Comparison of ENCODE assay signal across 22 cellular contexts in the genomic region with DNA sequence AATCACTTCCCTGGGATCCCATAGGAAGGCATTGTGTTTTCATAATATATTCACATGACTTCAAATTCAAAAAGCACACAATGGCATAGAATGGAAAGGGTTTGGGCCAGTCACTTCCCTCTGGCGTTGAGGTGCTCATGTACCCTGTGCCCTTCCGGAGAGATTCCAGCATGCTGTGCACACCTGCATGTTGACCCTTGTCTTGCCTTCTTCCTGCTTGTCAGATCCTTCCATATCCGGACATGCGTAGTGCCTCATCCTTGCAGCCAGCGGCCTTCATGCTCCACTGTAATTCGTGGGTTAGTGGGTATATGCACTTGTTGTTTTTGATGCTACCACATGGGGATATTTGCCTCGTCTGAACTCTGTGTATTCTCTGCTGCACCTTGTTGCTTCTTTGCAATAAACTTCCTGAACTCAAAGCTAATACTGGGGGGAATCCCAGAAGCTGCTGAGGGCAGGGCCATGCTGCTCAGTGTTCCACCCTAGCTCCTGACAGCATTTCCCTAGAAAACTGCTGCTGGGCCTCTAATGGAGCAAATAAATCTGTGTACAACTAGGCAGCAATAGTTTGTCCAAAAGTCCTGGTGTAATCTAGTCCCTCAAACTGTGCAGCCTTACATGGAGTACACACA. TPM values are rescaled to one million over a fixed set of nuclear protein-coding genes. Genes with fewer than 3 reads are reported as not detected.
A peak's percentile ranks its signal among the peaks of the same experiment; 100 is the strongest.
DNase-seq lines count a peak whose midpoint lies in the region; ATAC-seq, FAIRE-seq and TF ChIP-seq lines count a peak whose summit lies in the region.
"Had no signal": no experiment of that assay in that cellular context is flagged by ENCODE, and none has a peak within 500 bp of the region (broad histone marks: within the 10 kb centered on the region; RNA-seq: fewer than 3 reads in every experiment).

No MANE protein-coding gene starts in this region.

- H3K4me1 Mint-ChIP-seq in activated naive CD4-positive, alpha-beta T cell treated with anti-CD3 and anti-CD28 coated beads, Interleukin-2, amount 10 ng/mL, durations not matched to agents 7 days and 5 days: peaks cover 16% of the 10 kb centered on the region
- H3K4me1 Mint-ChIP-seq in activated naive CD4-positive, alpha-beta T cell treated with anti-CD3 and anti-CD28 coated beads for 36 hours (ENCODE audit: low read depth): peaks cover 18% of the 10 kb centered on the region
- H3K4me1 Mint-ChIP-seq in endodermal cell (no peaks in the 10 kb centered on the region), progenitor cell of endocrine pancreas (ENCODE audit: low read depth) (peaks cover 5% of the 10 kb centered on the region)

- no peak for ATAC-seq in PC-3
- ATAC-seq: stimulated activated effector memory CD8-positive, alpha-beta T cell treated with anti-CD3 and anti-CD28 coated beads, Interleukin-12 subunit alpha, Interleukin-12 subunit beta, amount 100 ng/mL, for 72 hours had no signal

- H3K27ac Mint-ChIP-seq in activated naive CD4-positive, alpha-beta T cell treated with anti-CD3 and anti-CD28 coated beads, Interleukin-2, amount 10 ng/mL, durations not matched to agents 7 days and 5 days: peak overlapping the region; percentile 7
- no peak overlapping the region for H3K27ac Mint-ChIP-seq in activated naive CD4-positive, alpha-beta T cell treated with anti-CD3 and anti-CD28 coated beads for 36 hours
- no peak overlapping the region for H3K27ac Mint-ChIP-seq in endodermal cell
- H3K27ac Mint-ChIP-seq in progenitor cell of endocrine pancreas: peak overlapping the region; percentile 5
- H3K27ac Mint-ChIP-seq: T-helper 1 cell treated with Interleukin-12 subunit alpha and Interleukin-12 subunit beta and Interleukin-4 antibody, amounts not matched to agents 30 μg/mL and 1 μg/mL, for 36 hours had no signal

- POLR2A ChIA-PET in PC-3 (lab: Charles Lee; ENCODE audit: unreplicated experiment): no interaction called here

- H3K9me3 ChIP-seq in PC-3 (ENCODE audit: low read length) (no peaks in the 10 kb centered on the region), endodermal cell (ENCODE audit: control insufficient read depth, low read length) (no peaks in the 10 kb centered on the region), tibial nerve (no peaks in the 10 kb centered on the region)
- H3K9me3 ChIP-seq: colonic mucosa had no signal

- H3K9ac ChIP-seq in PC-3 (ENCODE audit: low read length): peak overlapping the region; percentile 74
- H3K9ac ChIP-seq in endodermal cell (ENCODE audit: extremely low read depth, low read length, poor library complexity, severe bottlenecking): no peak overlapping the region

- no peaks in the 10 kb centered on the region for H4K20me1 ChIP-seq in PC-3 (ENCODE audit: low read length)

- peaks cover 5% of the 10 kb centered on the region; the same call in 1 of the 2 replicates for H3K79me2 ChIP-seq in PC-3 (ENCODE audit: low read length)

- BruUV-seq in PC-3 (replicated peaks; lab: Mats Ljungman, UMichigan): no TSS peak

- H3F3A ChIP-seq in PC-3 (ENCODE audit: low read length, unreplicated experiment): peaks cover 8% of the 10 kb centered on the region

- peaks cover 83% of the 10 kb centered on the region for H3K36me3 Mint-ChIP-seq in activated naive CD4-positive, alpha-beta T cell treated with anti-CD3 and anti-CD28 coated beads, Interleukin-2, amount 10 ng/mL, durations not matched to agents 7 days and 5 days
- H3K36me3 Mint-ChIP-seq in activated naive CD4-positive, alpha-beta T cell treated with anti-CD3 and anti-CD28 coated beads for 36 hours (ENCODE audit: low read depth): peaks cover 66% of the 10 kb centered on the region
- H3K36me3 Mint-ChIP-seq in endodermal cell (ENCODE audit: low read depth): peaks cover 94% of the 10 kb centered on the region
- H3K36me3 Mint-ChIP-seq in progenitor cell of endocrine pancreas (ENCODE audit: insufficient read depth): peaks cover 45% of the 10 kb centered on the region

- DNase-seq in activated naive CD4-positive, alpha-beta T cell treated with anti-CD3 and anti-CD28 coated beads, Interleukin-2, amount 10 ng/mL, durations not matched to agents 7 days and 5 days: no peak
- DNase-seq in activated naive CD4-positive, alpha-beta T cell treated with anti-CD3 and anti-CD28 coated beads for 36 hours: no peak
- DNase-seq in PC-3 (no peak), endodermal cell (peak; percentile 33), progenitor cell of endocrine pancreas (ENCODE audit: low spot score, unreplicated experiment) (no peak), lower leg skin (ENCODE audit: low spot score in 2 of 2) (no peak), tibial nerve (ENCODE audit: low spot score in 2 of 2) (no peak), H54 (ENCODE audit: insufficient read length, low spot score) (no peak)
- DNase-seq: amniotic stem cell; colonic mucosa; IMR-90; kidney glomerular epithelial cell; NCI-H1092 treated with DMSO at 0.1 percent for 48 hours; NCI-H187 treated with DMSO at 0.1 percent for 48 hours; NCI-H526; nucleus accumbens; retina; stimulated activated CD4-positive, alpha-beta T cell treated with anti-CD3 and anti-CD28 coated beads, Interleukin-2, amount 100 ng/mL, for 48 hours; substantia nigra had no signal

- H3K4me3 ChIP-seq in PC-3 (ENCODE audit: low read length) (no peak overlapping the region), endodermal cell (ENCODE audit: low read length) (no peak overlapping the region), lower leg skin (ENCODE audit: low read depth, poor library complexity, severe bottlenecking) (no peak overlapping the region), tibial nerve (no peak overlapping the region)
- H3K4me3 ChIP-seq: colonic mucosa, SK-N-MC had no signal

- TF ChIP-seq CTCF in PC-3 (conservative IDR thresholded peaks at IDR 0.05; ENCODE audit: low read depth, low read length): no peak
- TF ChIP-seq CTCF in endodermal cell (conservative IDR thresholded peaks at IDR 0.05): no peak
- TF ChIP-seq CTCF in progenitor cell of endocrine pancreas (IDR thresholded peaks at IDR 0.05; ENCODE audit: unreplicated experiment): no peak
- TF ChIP-seq CTCF in lower leg skin (IDR thresholded peaks at IDR 0.05): no peak
- no peak for TF ChIP-seq CTCF in tibial nerve (IDR thresholded peaks at IDR 0.05)

- no peak for TF ChIP-seq EP300 in tibial nerve (IDR thresholded peaks at IDR 0.05)

- no peak for FAIRE-seq in H54 (lab: Jason Lieb, UNC)

- 96 to 100% methylated on average over 3 to 7 of the region's 7 CpGs for WGBS in endodermal cell (ENCODE audit: insufficient coverage in 1 of 2, insufficient read length in 1 of 2), 2 experiments
- 87 to 89% methylated on average over 7 of the region's 7 CpGs for WGBS in lower leg skin, 2 donors
- 82 to 86% methylated on average over 7 of the region's 7 CpGs for WGBS in tibial nerve, 2 donors

- TF ChIP-seq POLR2A in lower leg skin (IDR thresholded peaks at IDR 0.05) (no peak), tibial nerve (IDR thresholded peaks at IDR 0.05) (no peak), H54 (IDR thresholded peaks at IDR 0.05; ENCODE audit: low read depth, low read length) (no peak)

- H3K36me3 ChIP-seq in PC-3 (ENCODE audit: low read depth, low read length) (peaks cover 92% of the 10 kb centered on the region), endodermal cell (ENCODE audit: control insufficient read depth, insufficient read depth, low read length) (peaks cover 99% of the 10 kb centered on the region), tibial nerve (peaks cover 4 to 100% (median 60%) of the 10 kb centered on the region in 3 donors)

- H3K27ac ChIP-seq in PC-3 (ENCODE audit: low read length) (peak overlapping the region; percentile 97), endodermal cell (ENCODE audit: low read depth, low read length) (no peak overlapping the region), tibial nerve (no peak overlapping the region)
- H3K27ac ChIP-seq: colonic mucosa had no signal

- CTCF ChIA-PET in activated naive CD4-positive, alpha-beta T cell treated with anti-CD3 and anti-CD28 coated beads, Interleukin-2, amount 10 ng/mL, durations not matched to agents 7 days and 5 days (lab: Charles Lee): no interaction called here
- CTCF ChIA-PET in activated naive CD4-positive, alpha-beta T cell treated with anti-CD3 and anti-CD28 coated beads for 36 hours (lab: Charles Lee): no interaction called here
- CTCF ChIA-PET in PC-3 (lab: Charles Lee): no interaction called here

- no peak overlapping the region for H3K4me3 Mint-ChIP-seq in activated naive CD4-positive, alpha-beta T cell treated with anti-CD3 and anti-CD28 coated beads, Interleukin-2, amount 10 ng/mL, durations not matched to agents 7 days and 5 days
- H3K4me3 Mint-ChIP-seq in activated naive CD4-positive, alpha-beta T cell treated with anti-CD3 and anti-CD28 coated beads for 36 hours: no peak overlapping the region
- H3K4me3 Mint-ChIP-seq in endodermal cell (no peak overlapping the region), progenitor cell of endocrine pancreas (ENCODE audit: low read depth) (no peak overlapping the region)
- H3K4me3 Mint-ChIP-seq: stimulated activated effector memory CD8-positive, alpha-beta T cell treated with anti-CD3 and anti-CD28 coated beads, Interleukin-12 subunit alpha, Interleukin-12 subunit beta, amount 100 ng/mL, for 72 hours; T-helper 1 cell treated with Interleukin-12 subunit alpha and Interleukin-12 subunit beta and Interleukin-4 antibody, amounts not matched to agents 30 μg/mL and 1 μg/mL, for 36 hours had no signal

- H2AFZ ChIP-seq in PC-3 (ENCODE audit: low read length): no peak overlapping the region

- H3K4me2 ChIP-seq in PC-3 (ENCODE audit: low read length): peak overlapping the region; percentile 61

- H3K4me1 ChIP-seq in PC-3 (ENCODE audit: insufficient read depth, low read length) (peaks cover 36% of the 10 kb centered on the region), endodermal cell (ENCODE audit: control insufficient read depth, insufficient read depth, low read length) (no peaks in the 10 kb centered on the region), tibial nerve (peaks cover 0 to 6% (median 0%) of the 10 kb centered on the region in 4 donors)
- H3K4me1 ChIP-seq: colonic mucosa had no signal

- intact Hi-C loops in activated naive CD4-positive, alpha-beta T cell treated with anti-CD3 and anti-CD28 coated beads for 36 hours (cut with micrococcal nuclease): no loop called here
- intact Hi-C loops in PC-3 (cut with micrococcal nuclease) (no loop called here), lower leg skin (cut with DNase I; ENCODE audit: low total_unique reads) (no loop called here)

- H3K9me3 Mint-ChIP-seq in activated naive CD4-positive, alpha-beta T cell treated with anti-CD3 and anti-CD28 coated beads, Interleukin-2, amount 10 ng/mL, durations not matched to agents 7 days and 5 days: no peaks in the 10 kb centered on the region
- H3K9me3 Mint-ChIP-seq in activated naive CD4-positive, alpha-beta T cell treated with anti-CD3 and anti-CD28 coated beads for 36 hours: no peaks in the 10 kb centered on the region
- H3K9me3 Mint-ChIP-seq in endodermal cell (no peaks in the 10 kb centered on the region), progenitor cell of endocrine pancreas (ENCODE audit: low read depth) (no peaks in the 10 kb centered on the region)
- H3K9me3 Mint-ChIP-seq: stimulated activated effector memory CD8-positive, alpha-beta T cell treated with anti-CD3 and anti-CD28 coated beads, Interleukin-12 subunit alpha, Interleukin-12 subunit beta, amount 100 ng/mL, for 72 hours; T-helper 1 cell treated with Interleukin-12 subunit alpha and Interleukin-12 subunit beta and Interleukin-4 antibody, amounts not matched to agents 30 μg/mL and 1 μg/mL, for 36 hours had no signal

- H3K27me3 Mint-ChIP-seq in activated naive CD4-positive, alpha-beta T cell treated with anti-CD3 and anti-CD28 coated beads, Interleukin-2, amount 10 ng/mL, durations not matched to agents 7 days and 5 days: no peaks in the 10 kb centered on the region
- H3K27me3 Mint-ChIP-seq in activated naive CD4-positive, alpha-beta T cell treated with anti-CD3 and anti-CD28 coated beads for 36 hours (ENCODE audit: low read depth): no peaks in the 10 kb centered on the region
- H3K27me3 Mint-ChIP-seq in endodermal cell (ENCODE audit: insufficient read depth) (no peaks in the 10 kb centered on the region), progenitor cell of endocrine pancreas (no peaks in the 10 kb centered on the region)

- H3K9me2 ChIP-seq in PC-3 (replicated peaks; ENCODE audit: low read length): no peaks in the 10 kb centered on the region

- H3K27me3 ChIP-seq in PC-3 (ENCODE audit: low read length) (no peaks in the 10 kb centered on the region), endodermal cell (ENCODE audit: control insufficient read depth, insufficient read depth, low read length, poor library complexity, severe bottlenecking) (no peaks in the 10 kb centered on the region), tibial nerve (no peaks in the 10 kb centered on the region)
- H3K27me3 ChIP-seq: colonic mucosa had no signal

RNA-seq across cellular contexts. Expression of a gene that starts 59.5 kb away (rescaled TPM):
- 10 to 100 TPM; 51.2 to 61.2 TPM for total RNA-seq in activated naive CD4-positive, alpha-beta T cell treated with anti-CD3 and anti-CD28 coated beads for 36 hours
- total RNA-seq in PC-3 (2014; rRNA removed): 80.5 and 112 TPM in 2 replicates
- 100 to 1,000 TPM in 1 of 2 donors, 10 to 100 TPM in 1; 86.0 to 100 TPM for total RNA-seq in endodermal cell
- 60.2 TPM for polyA plus RNA-seq in endodermal cell (2013, experiment 1 of 2)
- 66.0 TPM for polyA plus RNA-seq in endodermal cell (2013, experiment 2 of 2)
- 86.2 and 91.8 TPM in 2 replicates for total RNA-seq in progenitor cell of endocrine pancreas
- total RNA-seq in lower leg skin: 10 to 100 TPM; 28.4 to 42.0 (median 37.3) TPM
- 10 to 100 TPM; 26.3 to 46.7 (median 39.2) TPM for total RNA-seq in tibial nerve

Comparison
In these comparisons a context has a peak if more than half of its experiments do, and no peak if none do; other contexts are left out.
1. H3K27ac Mint-ChIP-seq: peak in activated naive CD4-positive, alpha-beta T cell treated with anti-CD3 and anti-CD28 coated beads, Interleukin-2, amount 10 ng/mL, durations not matched to agents 7 days and 5 days (single experiment) and progenitor cell of endocrine pancreas (single experiment); none in activated naive CD4-positive, alpha-beta T cell treated with anti-CD3 and anti-CD28 coated beads for 36 hours (single experiment) and endodermal cell (single experiment).